In the genomic region with DNA sequence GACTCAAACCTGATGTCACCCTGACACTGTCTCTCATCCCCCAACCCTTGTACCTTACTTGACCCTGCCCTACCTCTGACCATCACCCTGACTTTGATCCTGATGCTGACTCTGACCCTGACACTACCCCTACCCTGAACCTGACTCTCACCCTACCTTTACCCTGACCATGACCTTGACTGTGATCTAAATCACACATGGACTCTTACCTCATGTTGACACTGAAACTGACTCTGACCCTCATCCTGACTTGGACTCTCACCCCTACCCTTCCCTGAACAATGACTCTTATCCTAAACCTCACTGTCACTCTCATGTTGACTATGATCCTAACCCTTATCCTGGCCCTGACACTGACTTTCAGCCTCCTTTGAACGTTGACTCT, we compare ENCODE assay signal across 24 cellular contexts.
"Had no signal": no experiment of that assay in that cellular context is flagged by ENCODE, and none has a peak within 500 bp of the region (broad histone marks: within the 10 kb centered on the region; RNA-seq: fewer than 3 reads in every experiment).

No MANE protein-coding gene starts in this region.

- H3K4me1 Mint-ChIP-seq: activated naive CD4-positive, alpha-beta T cell treated with anti-CD3 and anti-CD28 coated beads, Interleukin-2, amount 50 U/mL, for 24 hours had no signal

- H3K4me1 ChIP-seq: breast epithelium, SJSA1 had no signal

- DNase-seq: activated CD4-positive, alpha-beta T cell treated with anti-CD3 and anti-CD28 coated beads for 4 hours; activated CD8-positive, alpha-beta memory T cell treated with anti-CD3 and anti-CD28 coated beads, Interleukin-2, amount 50 U/mL, for 48 hours; activated CD8-positive, alpha-beta T cell treated with anti-CD3 and anti-CD28 coated beads, Interleukin-2, amount 10 ng/mL, durations not matched to agents 7 days and 5 days; activated effector memory CD4-positive, alpha-beta T cell treated with Interleukin-2 at 50 U/mL for 16 hours; activated naive CD4-positive, alpha-beta T cell; activated T-cell treated with anti-CD3 and anti-CD28 coated beads, Interleukin-2, amount 50 U/mL, for 1 hour; aorta; central memory CD4-positive, alpha-beta T cell; MM.1S; NCI-H1105; NCI-H1436 treated with DMSO at 0.1 percent for 48 hours; NCI-H187; NCI-H2081; NCI-H510A treated with DMSO at 0.1 percent for 48 hours; NCI-H69; NK-92 treated with Interleukin-12 subunit alpha and Interleukin-12 subunit beta, amount 100 ng/mL, for 24 hours; Peyer's patch; SHP77; SW 1271 had no signal

- H3K36me3 ChIP-seq: breast epithelium, Peyer's patch, SJSA1 had no signal

- H3K27ac ChIP-seq: breast epithelium, Peyer's patch, RWPE1, SJSA1 had no signal

- H3K27ac Mint-ChIP-seq: activated CD8-positive, alpha-beta T cell treated with anti-CD3 and anti-CD28 coated beads, Interleukin-2, amount 10 ng/mL, durations not matched to agents 7 days and 5 days; activated naive CD4-positive, alpha-beta T cell treated with anti-CD3 and anti-CD28 coated beads, Interleukin-2, amount 50 U/mL, for 24 hours had no signal

- H3K4me3 ChIP-seq: breast epithelium, Peyer's patch, SJSA1 had no signal

- H3K4me3 Mint-ChIP-seq: activated CD8-positive, alpha-beta T cell treated with anti-CD3 and anti-CD28 coated beads, Interleukin-2, amount 10 ng/mL, durations not matched to agents 7 days and 5 days; activated naive CD4-positive, alpha-beta T cell treated with anti-CD3 and anti-CD28 coated beads, Interleukin-2, amount 50 U/mL, for 24 hours had no signal

- H3K27me3 ChIP-seq: breast epithelium, Peyer's patch had no signal

- H3K36me3 Mint-ChIP-seq: activated naive CD4-positive, alpha-beta T cell treated with anti-CD3 and anti-CD28 coated beads, Interleukin-2, amount 50 U/mL, for 24 hours had no signal

- H3K9me3 ChIP-seq: breast epithelium, Peyer's patch, SJSA1 had no signal

- ATAC-seq: activated CD8-positive, alpha-beta T cell treated with anti-CD3 and anti-CD28 coated beads, Interleukin-2, amount 10 ng/mL, durations not matched to agents 7 days and 5 days; SK-N-SH treated with all-trans-retinoic acid at 6 μM for 48 hours had no signal

- H3K9me3 Mint-ChIP-seq: activated naive CD4-positive, alpha-beta T cell treated with anti-CD3 and anti-CD28 coated beads, Interleukin-2, amount 50 U/mL, for 24 hours had no signal
